In the genomic region with DNA sequence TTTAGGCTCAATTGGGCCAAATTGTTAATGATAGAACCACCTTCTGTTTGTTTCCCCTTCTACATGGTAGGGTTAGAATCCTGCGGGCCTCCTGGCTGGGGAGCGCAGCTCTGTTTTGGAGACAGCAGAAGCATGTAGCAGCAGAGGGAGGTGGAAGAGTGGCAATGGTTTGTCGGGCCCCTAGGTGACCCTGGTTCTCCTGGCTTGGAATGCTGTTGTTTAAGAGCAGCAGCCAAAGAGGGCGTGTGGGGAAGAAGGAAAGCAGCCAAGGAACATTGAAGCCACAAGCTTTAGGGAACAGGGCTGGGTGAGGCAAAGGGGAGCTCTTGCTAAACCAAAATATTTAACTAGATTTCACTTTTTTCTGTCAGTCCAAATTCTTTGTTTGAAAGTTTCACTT, we compare ENCODE assay signal across 1 cellular context.
TF ChIP-seq lines count a peak whose summit lies in the region.

No MANE protein-coding gene starts in this region.

TF ChIP-seq in H1, 55 proteins besides CTCF, POLR2A, EP300 and RAD21:
- TF ChIP-seq RNF2 (IDR thresholded peaks at IDR 0.05; ENCODE audit: borderline replicate concordance, low read depth, low read length, missing control alignments, poor library complexity, severe bottlenecking): no peak
- no peak for TF ChIP-seq KDM1A (IDR thresholded peaks at IDR 0.05; ENCODE audit: borderline replicate concordance, low read length)
- TF ChIP-seq CBX8 (IDR thresholded peaks at IDR 0.05; ENCODE audit: borderline replicate concordance, low read depth, low read length): no peak
- TF ChIP-seq MAFK (IDR thresholded peaks at IDR 0.05; ENCODE audit: low read depth, low read length): no peak
- no peak for TF ChIP-seq SAP30 (IDR thresholded peaks at IDR 0.05; ENCODE audit: insufficient read depth, insufficient replicate concordance, low read length)
- no peak for TF ChIP-seq TAF1 (IDR thresholded peaks at IDR 0.05; ENCODE audit: low read depth, low read length)
- no peak for TF ChIP-seq RBBP5 (IDR thresholded peaks at IDR 0.05; ENCODE audit: borderline replicate concordance, low read depth, low read length)
- no peak for TF ChIP-seq CHD1 (IDR thresholded peaks at IDR 0.05; ENCODE audit: low read depth, low read length)
- no peak for TF ChIP-seq ZNF274 (IDR thresholded peaks at IDR 0.05; ENCODE audit: borderline replicate concordance, extremely low read depth, low read length)
- TF ChIP-seq CEBPB (IDR thresholded peaks at IDR 0.05; ENCODE audit: low read depth, low read length): no peak
- TF ChIP-seq TAF7 (optimal IDR thresholded peaks at IDR 0.05; ENCODE audit: borderline replicate concordance, low read depth, low read length): no peak
- no peak for TF ChIP-seq BCL11A (IDR thresholded peaks at IDR 0.05; ENCODE audit: low read depth in 2 of 2, low read length in 2 of 2)
- no peak for TF ChIP-seq ASH2L (IDR thresholded peaks at IDR 0.05; ENCODE audit: low read length)
- TF ChIP-seq, protein P1, sequence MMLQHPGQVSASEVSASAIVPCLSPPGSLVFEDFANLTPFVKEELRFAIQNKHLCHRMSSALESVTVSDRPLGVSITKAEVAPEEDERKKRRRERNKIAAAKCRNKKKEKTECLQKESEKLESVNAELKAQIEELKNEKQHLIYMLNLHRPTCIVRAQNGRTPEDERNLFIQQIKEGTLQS (IDR thresholded peaks at IDR 0.05; ENCODE audit: insufficient read depth, low read depth, low read length): no peak
- no peak for TF ChIP-seq TCF12 (IDR thresholded peaks at IDR 0.05; ENCODE audit: low read depth, low read length)
- no peak for TF ChIP-seq CBX5 (IDR thresholded peaks at IDR 0.05; ENCODE audit: low read depth, low read length)
- TF ChIP-seq HDAC6 (IDR thresholded peaks at IDR 0.05; ENCODE audit: low read depth, low read length): no peak
